8 cellular contexts compared by ENCODE assay signal in genomic region chr1:180230416-180230790, GRCh38. TPM values are rescaled to one million over a fixed set of nuclear protein-coding genes. Genes with fewer than 3 reads are reported as not detected.
DNase-seq lines count a peak whose midpoint lies in the region; ATAC-seq, FAIRE-seq and TF ChIP-seq lines count a peak whose summit lies in the region.

No MANE protein-coding gene starts in this region.

- H3F3A ChIP-seq in GM23248 (ENCODE audit: insufficient read depth) = 0 out of 2 replicates have a peak, but pooled peaks cover 9% of the 10 kb centered on the region

- POLR2A ChIA-PET in A549 (lab: Yijun Ruan, JAX) = interaction anchor here (0.8 to 1.4 kb wide), 3 partner anchors 9 to 272 kb away, joined by 3 to 4 read pairs (median 3); partner anchors contain the start of genes ACBD6 and QSOX1

- H3K4me1 ChIP-seq in A549 = peaks cover 4% of the 10 kb centered on the region; the same call in 2 of the 3 replicates
- H3K4me1 ChIP-seq in GM23248 (ENCODE audit: insufficient read depth) = no peaks in the 10 kb centered on the region
- peaks cover 26 to 54% (median 47%) of the 10 kb centered on the region in 4 donors for H3K4me1 ChIP-seq in liver (ENCODE audit: control insufficient read depth in 4 of 4, insufficient read depth in 4 of 4, low read length in 3 of 4)
- H3K4me1 ChIP-seq in upper lobe of right lung = peaks cover 50% of the 10 kb centered on the region

- H3K79me2 ChIP-seq in GM23248 (ENCODE audit: insufficient read depth) = no peaks in the 10 kb centered on the region

- TF ChIP-seq POLR2A in A549 (IDR thresholded peaks at IDR 0.05; ENCODE audit: low read length) = no peak

- H3K27ac Mint-ChIP-seq in activated T-helper 2 cell treated with anti-CD3 and anti-CD28 coated beads, Interferon-gamma antibody, Interleukin-2, Interleukin-4, amounts not matched to agents 10 μg/mL and 5 μg/mL and 100 μg/mL, durations not matched to agents 14 hours and 24 hours and 36 hours = no peak overlapping the region

- H3K9ac ChIP-seq in GM23248 (no peak overlapping the region), liver (ENCODE audit: low read depth in 1 of 2, low read length in 2 of 2) (no peak overlapping the region)

- H3K4me3 ChIP-seq in A549 = peak overlapping the region; percentile 70
- H3K4me3 ChIP-seq in GM23248 = peak overlapping the region; percentile 63
- peak overlapping the region in 2 of 3 donors; percentile 46 to 69 for H3K4me3 ChIP-seq in liver (ENCODE audit: low read depth in 1 of 3, low read length in 3 of 3)
- H3K4me3 ChIP-seq in upper lobe of right lung = peak overlapping the region; percentile 57

- peaks cover 79% of the 10 kb centered on the region for H3K27me3 Mint-ChIP-seq in activated T-helper 2 cell treated with anti-CD3 and anti-CD28 coated beads, Interferon-gamma antibody, Interleukin-2, Interleukin-4, amounts not matched to agents 10 μg/mL and 5 μg/mL and 100 μg/mL, durations not matched to agents 14 hours and 24 hours and 36 hours (ENCODE audit: low read depth)

- H3K36me3 ChIP-seq in GM23248 (ENCODE audit: low read depth) = no peaks in the 10 kb centered on the region
- no peaks in the 10 kb centered on the region for H3K36me3 ChIP-seq in liver (ENCODE audit: control insufficient read depth in 4 of 4, insufficient read depth in 3 of 4, low read depth in 1 of 4, low read length in 3 of 4)
- H3K36me3 ChIP-seq in upper lobe of right lung = no peaks in the 10 kb centered on the region

- no peak for TF ChIP-seq EP300 in A549 (IDR thresholded peaks at IDR 0.05)

- H3K27me3 ChIP-seq in GM23248 (replicated peaks; ENCODE audit: insufficient read depth) (peaks cover 86% of the 10 kb centered on the region), liver (ENCODE audit: control insufficient read depth in 4 of 4, insufficient read depth in 4 of 4, low read length in 3 of 4) (peaks cover 16 to 39% (median 22%) of the 10 kb centered on the region in 4 donors), upper lobe of right lung (peaks cover 99% of the 10 kb centered on the region)

- no peak for TF ChIP-seq RAD21 in A549 (conservative IDR thresholded peaks at IDR 0.05 in 1 of 2, IDR thresholded peaks at IDR 0.05 in 1 of 2)
- TF ChIP-seq RAD21 in liver (IDR thresholded peaks at IDR 0.05) = no peak

- peaks cover 13% of the 10 kb centered on the region for H3K4me1 Mint-ChIP-seq in activated T-helper 2 cell treated with anti-CD3 and anti-CD28 coated beads, Interferon-gamma antibody, Interleukin-2, Interleukin-4, amounts not matched to agents 10 μg/mL and 5 μg/mL and 100 μg/mL, durations not matched to agents 14 hours and 24 hours and 36 hours (ENCODE audit: low read depth)

- no peaks in the 10 kb centered on the region for H3K9me3 Mint-ChIP-seq in activated T-helper 2 cell treated with anti-CD3 and anti-CD28 coated beads, Interferon-gamma antibody, Interleukin-2, Interleukin-4, amounts not matched to agents 10 μg/mL and 5 μg/mL and 100 μg/mL, durations not matched to agents 14 hours and 24 hours and 36 hours

- in situ Hi-C loops in GM23248 (cut with MboI) = no loop called here

- peak in 1 of 2 experiments; percentile 47 for DNase-seq in A549 (ENCODE audit: low read depth in 1 of 2, low spot score in 1 of 2)
- DNase-seq in GM23248 = no peak
- DNase-seq in activated T-helper 2 cell treated with anti-CD3 and anti-CD28 coated beads, Interferon-gamma antibody, Interleukin-2, Interleukin-4, amounts not matched to agents 10 μg/mL and 5 μg/mL and 100 μg/mL, durations not matched to agents 14 hours and 24 hours and 36 hours (ENCODE audit: low spot score) = no peak
- DNase-seq in upper lobe of right lung = no peak
- DNase-seq in 8988T = no peak
- no peak for DNase-seq in hypothalamus (lab: John Stamatoyannopoulos, UW)

- CTCF ChIA-PET in A549 (lab: Yijun Ruan, JAX) = interaction anchor here (0.6 to 5.8 kb wide), 9 partner anchors 8 to 252 kb away, joined by 3 to 40 read pairs (median 14); no protein-coding TSS in a partner anchor

- peak overlapping the region; percentile 69 for H2AFZ ChIP-seq in GM23248

- H3K36me3 Mint-ChIP-seq in activated T-helper 2 cell treated with anti-CD3 and anti-CD28 coated beads, Interferon-gamma antibody, Interleukin-2, Interleukin-4, amounts not matched to agents 10 μg/mL and 5 μg/mL and 100 μg/mL, durations not matched to agents 14 hours and 24 hours and 36 hours (ENCODE audit: low read depth) = no peaks in the 10 kb centered on the region

- under 1% methylated on average over 17 of the region's 28 CpGs for WGBS in A549 (ENCODE audit: missing lambda C conversion rate)
- 0% methylated on average over 24 to 28 of the region's 28 CpGs for WGBS in GM23248 (ENCODE audit: low coverage in 1 of 2, low lambda C conversion rate in 2 of 2, missing lambda C conversion rate in 2 of 2), 2 experiments
- WGBS in liver = 3% methylated on average over 28 of the region's 28 CpGs

- no peak for FAIRE-seq in A549 (lab: Jason Lieb, UNC)

- H3K4me2 ChIP-seq in A549 (peak overlapping the region; percentile 97), GM23248 (ENCODE audit: unreplicated experiment) (peak overlapping the region; percentile 80)

- no peaks in the 10 kb centered on the region for H3K9me2 ChIP-seq in GM23248 (ENCODE audit: insufficient read depth)

- peak overlapping the region; percentile 61 for H3K4me3 Mint-ChIP-seq in activated T-helper 2 cell treated with anti-CD3 and anti-CD28 coated beads, Interferon-gamma antibody, Interleukin-2, Interleukin-4, amounts not matched to agents 10 μg/mL and 5 μg/mL and 100 μg/mL, durations not matched to agents 14 hours and 24 hours and 36 hours (ENCODE audit: low read depth)

- TF ChIP-seq CTCF in A549 (IDR thresholded peaks at IDR 0.05) (no peak), liver (IDR thresholded peaks at IDR 0.05; ENCODE audit: low read depth, low read length, missing input control) (no peak), upper lobe of right lung (IDR thresholded peaks at IDR 0.05) (no peak)

- no peaks in the 10 kb centered on the region for H3K9me3 ChIP-seq in A549
- H3K9me3 ChIP-seq in GM23248 (ENCODE audit: low read depth) = no peaks in the 10 kb centered on the region
- H3K9me3 ChIP-seq in liver (ENCODE audit: control insufficient read depth in 4 of 4, low read length in 3 of 4) = no peaks in the 10 kb centered on the region
- no peaks in the 10 kb centered on the region for H3K9me3 ChIP-seq in upper lobe of right lung

- ATAC-seq in A549 = peak; percentile 12 to 43
- no peak for ATAC-seq in upper lobe of right lung
- ATAC-seq in HG03565 (IDR thresholded peaks at IDR 0.05; ENCODE audit: unreplicated experiment) = no peak

- intact Hi-C loops in activated T-helper 2 cell treated with anti-CD3 and anti-CD28 coated beads, Interferon-gamma antibody, Interleukin-2, Interleukin-4, amounts not matched to agents 10 μg/mL and 5 μg/mL and 100 μg/mL, durations not matched to agents 14 hours and 24 hours and 36 hours (cut with micrococcal nuclease) = loop anchor here (10.0 kb wide), 2 partner anchors 486 to 1254 kb away; partner anchors contain the start of genes CACNA1E and FAM163A
- intact Hi-C loops in upper lobe of right lung (cut with DNase I) = no loop called here

- H3K27ac ChIP-seq in A549 = peak overlapping the region; percentile 69 to 87
- H3K27ac ChIP-seq in GM23248 = no peak overlapping the region
- no peak overlapping the region for H3K27ac ChIP-seq in liver (ENCODE audit: low read depth in 1 of 2, low read length in 2 of 2)
- H3K27ac ChIP-seq in upper lobe of right lung = no peak overlapping the region

- H4K20me1 ChIP-seq in GM23248 (ENCODE audit: insufficient read depth) = no peaks in the 10 kb centered on the region

TF ChIP-seq in liver, 16 proteins besides CTCF, POLR2A, EP300 and RAD21:
- TF ChIP-seq YY1 (IDR thresholded peaks at IDR 0.05) = no peak
- TF ChIP-seq, protein P1, sequence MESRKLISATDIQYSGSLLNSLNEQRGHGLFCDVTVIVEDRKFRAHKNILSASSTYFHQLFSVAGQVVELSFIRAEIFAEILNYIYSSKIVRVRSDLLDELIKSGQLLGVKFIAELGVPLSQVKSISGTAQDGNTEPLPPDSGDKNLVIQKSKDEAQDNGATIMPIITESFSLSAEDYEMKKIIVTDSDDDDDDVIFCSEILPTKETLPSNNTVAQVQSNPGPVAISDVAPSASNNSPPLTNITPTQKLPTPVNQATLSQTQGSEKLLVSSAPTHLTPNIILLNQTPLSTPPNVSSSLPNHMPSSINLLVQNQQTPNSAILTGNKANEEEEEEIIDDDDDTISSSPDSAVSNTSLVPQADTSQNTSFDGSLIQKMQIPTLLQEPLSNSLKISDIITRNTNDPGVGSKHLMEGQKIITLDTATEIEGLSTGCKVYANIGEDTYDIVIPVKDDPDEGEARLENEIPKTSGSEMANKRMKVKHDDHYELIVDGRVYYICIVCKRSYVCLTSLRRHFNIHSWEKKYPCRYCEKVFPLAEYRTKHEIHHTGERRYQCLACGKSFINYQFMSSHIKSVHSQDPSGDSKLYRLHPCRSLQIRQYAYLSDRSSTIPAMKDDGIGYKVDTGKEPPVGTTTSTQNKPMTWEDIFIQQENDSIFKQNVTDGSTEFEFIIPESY (IDR thresholded peaks at IDR 0.05) = no peak
- TF ChIP-seq EGR1 (IDR thresholded peaks at IDR 0.05; ENCODE audit: low read depth in 2 of 2) = no peak
- TF ChIP-seq FOXA2 (IDR thresholded peaks at IDR 0.05) = no peak
- no peak for TF ChIP-seq NR2F2 (IDR thresholded peaks at IDR 0.05)
- TF ChIP-seq JUND (IDR thresholded peaks at IDR 0.05) = no peak

RNA-seq across cellular contexts. Expression of gene LHX4, which starts 0.3 kb away (rescaled TPM):
- 0.80 and 0.95 TPM in 2 replicates for polyA plus RNA-seq in A549 (2011; rRNA removed)
- polyA plus RNA-seq in A549 (2012; cell fraction: cytosol; rRNA removed) = 0.44 and 0.56 TPM in 2 replicates
- polyA plus RNA-seq in A549 (2012; cell fraction: nucleus; rRNA removed) = 1.6 and 2.4 TPM in 2 replicates
- polyA plus RNA-seq in A549 (2017; fragmentation: RNase III; extraction: RNeasy Plus Mini Kit Qiagen cat#74134 plus additional on column Dnase treatment) = 0.62 to 0.79 TPM (median 0.62 TPM) in 3 replicates
- 1.3 and 1.4 TPM in 2 replicates for polyA minus RNA-seq in A549 (2011; rRNA and poly(A)+ RNA removed)
- total RNA-seq in GM23248 (2014; rRNA removed; shearing (Covaris generic)) = not detected in 2 replicates
- polyA plus RNA-seq in GM23248 (2016; fragmentation: Nextera tagmentation; extraction: Ambion mirVana) = 0.28 and 0.30 TPM in 2 replicates
- not detected in 2 replicates for total RNA-seq in activated T-helper 2 cell treated with anti-CD3 and anti-CD28 coated beads, Interferon-gamma antibody, Interleukin-2, Interleukin-4, amounts not matched to agents 10 μg/mL and 5 μg/mL and 100 μg/mL, durations not matched to agents 14 hours and 24 hours and 36 hours
- under 1 TPM; under 0.01 to 0.09 TPM for total RNA-seq in liver
- polyA plus RNA-seq in liver = under 1 TPM; 0.01 to 0.19 TPM
- not detected for total RNA-seq in upper lobe of right lung

Comparison
In these comparisons a context has a peak if more than half of its experiments do, and no peak if none do; other contexts are left out.
1. ATAC-seq: peak in A549 (2 of 2); none in upper lobe of right lung (single experiment) and HG03565 (single experiment).
2. H3K27ac ChIP-seq: peak in A549 (2 of 2); none in GM23248 (single experiment), liver (0 of 2) and upper lobe of right lung (single experiment).
3. Peak in every context shown above with its lines, with median percentiles within 50 percentile points of each other: H3K4me3 ChIP-seq.